30 cellular contexts compared by ENCODE assay signal in the genomic region with DNA sequence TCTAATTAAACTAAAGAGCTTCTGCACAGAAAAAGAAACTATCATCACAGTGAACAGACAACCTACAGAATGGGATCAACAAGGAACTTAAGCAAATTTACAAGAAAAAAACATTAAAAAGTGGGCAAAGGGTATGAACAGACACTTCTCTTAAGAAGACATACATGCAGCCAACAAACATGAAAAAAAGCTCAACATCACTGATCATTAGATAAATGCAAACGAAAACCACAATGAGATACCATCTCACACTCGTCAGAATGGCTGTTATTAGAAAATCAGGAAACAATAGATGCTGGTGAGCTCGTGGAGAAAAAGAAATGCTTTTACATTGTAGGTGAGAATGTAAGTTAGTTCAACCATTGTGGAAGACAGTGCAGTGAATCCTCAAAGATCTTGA.
"Had no signal": no experiment of that assay in that cellular context is flagged by ENCODE, and none has a peak within 500 bp of the region (broad histone marks: within the 10 kb centered on the region; RNA-seq: fewer than 3 reads in every experiment).

No MANE protein-coding gene starts in this region.

- H3K4me3 ChIP-seq: ascending aorta, gastrocnemius medialis, heart left ventricle had no signal

- H3K9me3 Mint-ChIP-seq: activated naive CD4-positive, alpha-beta T cell treated with anti-CD3 and anti-CD28 coated beads, Interleukin-2, amount 50 U/mL, for 24 hours; effector memory CD8-positive, alpha-beta T cell had no signal

- DNase-seq: activated CD4-positive, alpha-beta memory T cell treated with anti-CD3 and anti-CD28 coated beads for 36 hours; activated CD4-positive, alpha-beta T cell treated with anti-CD3 and anti-CD28 coated beads for 36 hours; activated CD4-positive, alpha-beta T cell treated with anti-CD3 and anti-CD28 coated beads, Interleukin-2, amount 10 ng/mL, durations not matched to agents 24 days and 14 days; activated CD4-positive, CD25-positive, alpha-beta regulatory T cell; activated CD4-positive, CD25-positive, alpha-beta regulatory T cell treated with anti-CD3 and anti-CD28 coated beads, Interleukin-2, amount 50 U/mL, for 72 hours; activated CD8-positive, alpha-beta memory T cell treated with anti-CD3 and anti-CD28 coated beads, Interleukin-2, amount 10 ng/mL, durations not matched to agents 7 days and 5 days; activated CD8-positive, alpha-beta memory T cell treated with anti-CD3 and anti-CD28 coated beads, Interleukin-2, amount 50 U/mL, for 4 hours; activated CD8-positive, alpha-beta T cell treated with anti-CD3 and anti-CD28 coated beads, Interleukin-2, amount 10 ng/mL, durations not matched to agents 7 days and 5 days; activated effector memory CD4-positive, alpha-beta T cell treated with anti-CD3 and anti-CD28 coated beads, Interleukin-2, amount 50 U/mL, for 16 hours; activated naive CD4-positive, alpha-beta T cell treated with anti-CD3 and anti-CD28 coated beads for 36 hours; activated naive CD8-positive, alpha-beta T cell treated with anti-CD3 and anti-CD28 coated beads for 36 hours; activated T-cell treated with anti-CD3 and anti-CD28 coated beads, Interleukin-2, amount 50 U/mL, for 1 hour; activated T-cell treated with anti-CD3 and anti-CD28 coated beads, Interleukin-2, amount 50 U/mL, for 48 hours; brain microvascular endothelial cell; cortex of kidney; dermis blood vessel endothelial cell; effector CD4-positive, alpha-beta T cell; effector memory CD8-positive, alpha-beta T cell; foreskin fibroblast; gastrocnemius medialis; glutamatergic neuron; heart left ventricle; hypothalamus; T1000 had no signal

- H3K27ac ChIP-seq: ascending aorta, brain microvascular endothelial cell, gastrocnemius medialis had no signal

- H3K27me3 Mint-ChIP-seq: activated CD4-positive, alpha-beta memory T cell treated with anti-CD3 and anti-CD28 coated beads for 36 hours; activated CD4-positive, alpha-beta T cell treated with anti-CD3 and anti-CD28 coated beads for 36 hours; activated CD4-positive, alpha-beta T cell treated with anti-CD3 and anti-CD28 coated beads, Interleukin-2, amount 10 ng/mL, durations not matched to agents 24 days and 14 days; activated CD8-positive, alpha-beta memory T cell treated with anti-CD3 and anti-CD28 coated beads, Interleukin-2, amount 10 ng/mL, durations not matched to agents 7 days and 5 days; activated naive CD4-positive, alpha-beta T cell treated with anti-CD3 and anti-CD28 coated beads, Interleukin-2, amount 50 U/mL, for 24 hours; activated naive CD8-positive, alpha-beta T cell treated with anti-CD3 and anti-CD28 coated beads for 36 hours; effector memory CD8-positive, alpha-beta T cell had no signal

- H3K4me1 ChIP-seq: gastrocnemius medialis had no signal

- H3K4me1 Mint-ChIP-seq: activated naive CD8-positive, alpha-beta T cell treated with anti-CD3 and anti-CD28 coated beads for 36 hours had no signal

- ATAC-seq: activated CD4-positive, alpha-beta T cell treated with anti-CD3 and anti-CD28 coated beads for 36 hours; activated CD8-positive, alpha-beta memory T cell treated with anti-CD3 and anti-CD28 coated beads, Interleukin-2, amount 10 ng/mL, durations not matched to agents 7 days and 5 days; activated CD8-positive, alpha-beta T cell treated with anti-CD3 and anti-CD28 coated beads, Interleukin-2, amount 10 ng/mL, durations not matched to agents 7 days and 5 days; effector memory CD8-positive, alpha-beta T cell; esophagus mucosa; gastrocnemius medialis; heart left ventricle had no signal

- H3K27me3 ChIP-seq: ascending aorta, brain microvascular endothelial cell, gastrocnemius medialis, heart left ventricle had no signal

- H3K27ac Mint-ChIP-seq: activated CD4-positive, alpha-beta memory T cell treated with anti-CD3 and anti-CD28 coated beads for 36 hours; activated CD4-positive, alpha-beta T cell treated with anti-CD3 and anti-CD28 coated beads for 36 hours; activated CD4-positive, alpha-beta T cell treated with anti-CD3 and anti-CD28 coated beads, Interleukin-2, amount 10 ng/mL, durations not matched to agents 24 days and 14 days; activated CD8-positive, alpha-beta memory T cell treated with anti-CD3 and anti-CD28 coated beads, Interleukin-2, amount 10 ng/mL, durations not matched to agents 7 days and 5 days; activated CD8-positive, alpha-beta T cell treated with anti-CD3 and anti-CD28 coated beads, Interleukin-2, amount 10 ng/mL, durations not matched to agents 7 days and 5 days; activated naive CD4-positive, alpha-beta T cell treated with anti-CD3 and anti-CD28 coated beads for 36 hours; activated naive CD4-positive, alpha-beta T cell treated with anti-CD3 and anti-CD28 coated beads, Interleukin-2, amount 50 U/mL, for 24 hours; activated naive CD8-positive, alpha-beta T cell treated with anti-CD3 and anti-CD28 coated beads for 36 hours; activated T-helper 1 cell treated with anti-CD3 and anti-CD28 coated beads, Interleukin-12 subunit alpha, Interleukin-12 subunit beta, Interleukin-2, Interleukin-4 antibody, amounts not matched to agents 30 ng/mL and 10 ng/mL and 1 ng/mL, durations not matched to agents 14 hours and 24 hours and 36 hours; activated T-helper 2 cell treated with anti-CD3 and anti-CD28 coated beads, Interferon-gamma antibody, Interleukin-2, Interleukin-4, amounts not matched to agents 10 μg/mL and 5 μg/mL and 100 μg/mL, durations not matched to agents 14 hours and 24 hours and 36 hours; effector memory CD8-positive, alpha-beta T cell; T-helper 1 cell treated with Interleukin-12 subunit alpha and Interleukin-12 subunit beta and Interleukin-4 antibody, amounts not matched to agents 30 μg/mL and 1 μg/mL, for 36 hours had no signal

- H3K36me3 ChIP-seq: brain microvascular endothelial cell, gastrocnemius medialis had no signal

- H3K4me3 Mint-ChIP-seq: activated CD4-positive, alpha-beta memory T cell treated with anti-CD3 and anti-CD28 coated beads for 36 hours; activated CD4-positive, alpha-beta T cell treated with anti-CD3 and anti-CD28 coated beads for 36 hours; activated CD4-positive, alpha-beta T cell treated with anti-CD3 and anti-CD28 coated beads, Interleukin-2, amount 10 ng/mL, durations not matched to agents 24 days and 14 days; activated CD8-positive, alpha-beta memory T cell treated with anti-CD3 and anti-CD28 coated beads, Interleukin-2, amount 10 ng/mL, durations not matched to agents 7 days and 5 days; activated CD8-positive, alpha-beta T cell treated with anti-CD3 and anti-CD28 coated beads, Interleukin-2, amount 10 ng/mL, durations not matched to agents 7 days and 5 days; activated naive CD4-positive, alpha-beta T cell treated with anti-CD3 and anti-CD28 coated beads for 36 hours; activated naive CD4-positive, alpha-beta T cell treated with anti-CD3 and anti-CD28 coated beads, Interleukin-2, amount 50 U/mL, for 24 hours; activated naive CD8-positive, alpha-beta T cell treated with anti-CD3 and anti-CD28 coated beads for 36 hours; activated T-helper 1 cell treated with anti-CD3 and anti-CD28 coated beads, Interleukin-12 subunit alpha, Interleukin-12 subunit beta, Interleukin-2, Interleukin-4 antibody, amounts not matched to agents 30 ng/mL and 10 ng/mL and 1 ng/mL, durations not matched to agents 14 hours and 24 hours and 36 hours; effector memory CD8-positive, alpha-beta T cell; T-helper 1 cell treated with Interleukin-12 subunit alpha and Interleukin-12 subunit beta and Interleukin-4 antibody, amounts not matched to agents 30 μg/mL and 1 μg/mL, for 36 hours had no signal

- H3K9me3 ChIP-seq: ascending aorta, gastrocnemius medialis, heart left ventricle had no signal
